In the genomic region with DNA sequence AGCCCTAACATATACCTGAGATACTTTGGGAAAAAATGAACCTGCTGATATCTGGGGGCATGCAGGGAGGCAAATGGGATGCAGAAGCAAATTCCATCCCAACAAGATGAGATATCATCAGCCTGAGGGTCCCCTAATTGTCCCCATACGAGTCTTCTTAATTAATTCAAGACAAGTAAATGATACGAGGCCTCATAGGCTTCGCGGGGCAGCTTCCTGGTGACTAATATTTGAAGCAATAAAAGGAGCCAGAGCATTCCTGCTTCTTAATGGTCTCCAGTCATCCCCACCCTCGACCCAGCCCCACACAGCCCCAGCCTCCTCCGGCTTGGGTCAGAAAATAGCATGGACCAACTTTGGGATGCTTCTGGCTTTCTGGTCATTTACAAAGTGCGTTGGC, we compare ENCODE assay signal across 19 cellular contexts.
"Had no signal": no experiment of that assay in that cellular context is flagged by ENCODE, and none has a peak within 500 bp of the region (broad histone marks: within the 10 kb centered on the region; RNA-seq: fewer than 3 reads in every experiment).

No MANE protein-coding gene starts in this region.

- H3K27ac Mint-ChIP-seq: natural killer cell treated with Interleukin-12 subunit alpha and Interleukin-12 subunit beta and Interleukin-15 and Interleukin-18, amount 100 ng/mL, for 72 hours; progenitor cell of endocrine pancreas; stimulated activated naive B cell treated with anti-CD40 and anti-IgM and Interleukin-4, amounts not matched to agents 10 μg/mL and 1 μg/mL and 100 μg/mL, for 72 hours; stimulated activated naive CD8-positive, alpha-beta T cell treated with anti-CD3 and anti-CD28 coated beads, Interleukin-15, Interleukin-2, amounts not matched to agents 100 ng/mL and 50 ng/mL, for 24 hours had no signal

- H3K36me3 Mint-ChIP-seq: natural killer cell treated with Interleukin-12 subunit alpha and Interleukin-12 subunit beta and Interleukin-15 and Interleukin-18, amount 100 ng/mL, for 72 hours had no signal

- H3K36me3 ChIP-seq: gastrocnemius medialis, lower lobe of right lung, right lobe of liver, suprapubic skin, transverse colon, vagina had no signal

- H3K27me3 ChIP-seq: dorsolateral prefrontal cortex, gastrocnemius medialis, right lobe of liver, transverse colon, vagina had no signal

- H3K9me3 ChIP-seq: gastrocnemius medialis, lower lobe of right lung, right lobe of liver, suprapubic skin, transverse colon, vagina had no signal

- H3K27ac ChIP-seq: dorsolateral prefrontal cortex, gastrocnemius medialis, lower lobe of right lung, parathyroid adenoma, right lobe of liver, suprapubic skin, transverse colon, vagina had no signal

- DNase-seq: dorsolateral prefrontal cortex; effector CD4-positive, alpha-beta T cell; gastrocnemius medialis; head of caudate nucleus; left ventricle myocardium superior; lower lobe of right lung; right lobe of liver; small intestine; stimulated activated CD4-positive, alpha-beta T cell treated with anti-CD3 and anti-CD28 coated beads, Interleukin-15, amount 100 ng/mL, for 24 hours; stimulated activated CD4-positive, alpha-beta T cell treated with anti-CD3 and anti-CD28 coated beads, Interleukin-2, amount 100 ng/mL, for 48 hours; stimulated activated naive B cell treated with anti-CD40 and anti-IgM and Interleukin-4, amounts not matched to agents 10 μg/mL and 1 μg/mL and 100 μg/mL, for 72 hours; transverse colon had no signal

- H3K9me3 Mint-ChIP-seq: natural killer cell treated with Interleukin-12 subunit alpha and Interleukin-12 subunit beta and Interleukin-15 and Interleukin-18, amount 100 ng/mL, for 72 hours; neural crest cell; stimulated activated naive B cell treated with anti-CD40 and anti-IgM and Interleukin-4, amounts not matched to agents 10 μg/mL and 1 μg/mL and 100 μg/mL, for 72 hours; stimulated activated naive CD8-positive, alpha-beta T cell treated with anti-CD3 and anti-CD28 coated beads, Interleukin-15, Interleukin-2, amounts not matched to agents 100 ng/mL and 50 ng/mL, for 24 hours had no signal

- H2AFZ ChIP-seq: parathyroid adenoma had no signal

- ATAC-seq: gastrocnemius medialis; left ventricle myocardium superior; lower lobe of right lung; natural killer cell treated with Interleukin-12 subunit alpha and Interleukin-12 subunit beta and Interleukin-15 and Interleukin-18, amount 100 ng/mL, for 72 hours; right lobe of liver; stimulated activated naive B cell treated with anti-CD40 and anti-IgM and Interleukin-4, amounts not matched to agents 10 μg/mL and 1 μg/mL and 100 μg/mL, for 72 hours had no signal

- H3K4me3 Mint-ChIP-seq: natural killer cell treated with Interleukin-12 subunit alpha and Interleukin-12 subunit beta and Interleukin-15 and Interleukin-18, amount 100 ng/mL, for 72 hours; stimulated activated naive B cell treated with anti-CD40 and anti-IgM and Interleukin-4, amounts not matched to agents 10 μg/mL and 1 μg/mL and 100 μg/mL, for 72 hours; stimulated activated naive CD8-positive, alpha-beta T cell treated with anti-CD3 and anti-CD28 coated beads, Interleukin-15, Interleukin-2, amounts not matched to agents 100 ng/mL and 50 ng/mL, for 24 hours had no signal

- H3K9ac ChIP-seq: parathyroid adenoma had no signal

- H3K4me1 ChIP-seq: gastrocnemius medialis, lower lobe of right lung, parathyroid adenoma, right lobe of liver, transverse colon had no signal

- H3K79me2 ChIP-seq: parathyroid adenoma had no signal

- H3K4me3 ChIP-seq: dorsolateral prefrontal cortex, gastrocnemius medialis, lower lobe of right lung, right lobe of liver, suprapubic skin, transverse colon, vagina had no signal
